23 cellular contexts compared by ENCODE assay signal in the genomic region with DNA sequence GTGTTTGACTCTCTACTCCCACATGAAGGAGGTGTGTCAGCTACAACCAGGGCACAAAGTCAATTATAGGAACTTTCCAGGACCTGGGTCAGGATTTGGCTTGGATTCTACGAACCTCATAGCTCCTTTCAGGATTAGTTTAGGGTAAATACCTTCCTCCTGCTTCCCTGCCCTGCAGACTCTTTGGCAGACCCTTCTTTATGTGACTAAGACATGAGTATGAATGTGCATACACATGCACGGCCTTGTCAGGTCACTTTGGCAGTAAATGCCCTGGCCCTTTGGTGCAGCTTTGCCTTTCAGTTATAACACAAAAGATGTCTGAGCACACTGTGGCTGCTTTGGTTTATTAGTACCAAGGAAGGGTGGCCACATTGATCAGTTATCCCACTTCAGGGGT.
"Had no signal": no experiment of that assay in that cellular context is flagged by ENCODE, and none has a peak within 500 bp of the region (broad histone marks: within the 10 kb centered on the region; RNA-seq: fewer than 3 reads in every experiment).

No MANE protein-coding gene starts in this region.

- H3K27me3 Mint-ChIP-seq: naive thymus-derived CD8-positive, alpha-beta T cell; progenitor cell of endocrine pancreas; stimulated activated naive CD8-positive, alpha-beta T cell treated with anti-CD3 and anti-CD28 coated beads, Interleukin-15, Interleukin-2, amounts not matched to agents 100 ng/mL and 50 ng/mL, for 24 hours had no signal

- H3K27ac Mint-ChIP-seq: naive thymus-derived CD8-positive, alpha-beta T cell; progenitor cell of endocrine pancreas; stimulated activated effector memory CD8-positive, alpha-beta T cell treated with anti-CD3 and anti-CD28 coated beads, Interleukin-12 subunit alpha, Interleukin-12 subunit beta, amount 100 ng/mL, for 72 hours; stimulated activated naive CD8-positive, alpha-beta T cell treated with anti-CD3 and anti-CD28 coated beads, Interleukin-15, Interleukin-2, amounts not matched to agents 100 ng/mL and 50 ng/mL, for 24 hours had no signal

- DNase-seq: hippocampal formation; immature natural killer cell; kidney; left colon; left lung; lower lobe of right lung; mammary epithelial cell; mesenchymal stem cell; naive thymus-derived CD8-positive, alpha-beta T cell; ovary; spleen; stimulated activated CD4-positive, alpha-beta T cell treated with anti-CD3 and anti-CD28 coated beads, Interleukin-4, amount 100 ng/mL, for 24 hours; stimulated activated naive CD4-positive, alpha-beta T cell; tibial artery; upper lobe of right lung had no signal

- H3K36me3 ChIP-seq: ovary had no signal

- H3K4me3 ChIP-seq: left lung, lower lobe of right lung, ovary, right atrium auricular region, skin epidermis, spleen, suprapubic skin, thoracic aorta, tibial artery, upper lobe of right lung had no signal

- H3K27me3 ChIP-seq: left lung, ovary, right atrium auricular region, spleen, suprapubic skin, tibial artery, upper lobe of right lung had no signal

- H3K4me1 Mint-ChIP-seq: stimulated activated effector memory CD8-positive, alpha-beta T cell treated with anti-CD3 and anti-CD28 coated beads, Interleukin-12 subunit alpha, Interleukin-12 subunit beta, amount 100 ng/mL, for 72 hours had no signal

- ATAC-seq: left colon; left lung; lower lobe of right lung; naive thymus-derived CD8-positive, alpha-beta T cell; sciatic nerve; stimulated activated effector memory CD8-positive, alpha-beta T cell treated with anti-CD3 and anti-CD28 coated beads, Interleukin-12 subunit alpha, Interleukin-12 subunit beta, amount 100 ng/mL, for 72 hours; upper lobe of right lung had no signal

- H3K4me3 Mint-ChIP-seq: immature natural killer cell; naive thymus-derived CD8-positive, alpha-beta T cell; stimulated activated effector memory CD8-positive, alpha-beta T cell treated with anti-CD3 and anti-CD28 coated beads, Interleukin-12 subunit alpha, Interleukin-12 subunit beta, amount 100 ng/mL, for 72 hours; stimulated activated naive CD8-positive, alpha-beta T cell treated with anti-CD3 and anti-CD28 coated beads, Interleukin-15, Interleukin-2, amounts not matched to agents 100 ng/mL and 50 ng/mL, for 24 hours had no signal

- H3K9me3 Mint-ChIP-seq: immature natural killer cell; stimulated activated effector memory CD8-positive, alpha-beta T cell treated with anti-CD3 and anti-CD28 coated beads, Interleukin-12 subunit alpha, Interleukin-12 subunit beta, amount 100 ng/mL, for 72 hours had no signal

- H3K9me3 ChIP-seq: left lung, lower lobe of right lung, suprapubic skin, thoracic aorta, tibial artery, upper lobe of right lung had no signal
